Comparison of ENCODE assay signal across 1 cellular context in the genomic region with DNA sequence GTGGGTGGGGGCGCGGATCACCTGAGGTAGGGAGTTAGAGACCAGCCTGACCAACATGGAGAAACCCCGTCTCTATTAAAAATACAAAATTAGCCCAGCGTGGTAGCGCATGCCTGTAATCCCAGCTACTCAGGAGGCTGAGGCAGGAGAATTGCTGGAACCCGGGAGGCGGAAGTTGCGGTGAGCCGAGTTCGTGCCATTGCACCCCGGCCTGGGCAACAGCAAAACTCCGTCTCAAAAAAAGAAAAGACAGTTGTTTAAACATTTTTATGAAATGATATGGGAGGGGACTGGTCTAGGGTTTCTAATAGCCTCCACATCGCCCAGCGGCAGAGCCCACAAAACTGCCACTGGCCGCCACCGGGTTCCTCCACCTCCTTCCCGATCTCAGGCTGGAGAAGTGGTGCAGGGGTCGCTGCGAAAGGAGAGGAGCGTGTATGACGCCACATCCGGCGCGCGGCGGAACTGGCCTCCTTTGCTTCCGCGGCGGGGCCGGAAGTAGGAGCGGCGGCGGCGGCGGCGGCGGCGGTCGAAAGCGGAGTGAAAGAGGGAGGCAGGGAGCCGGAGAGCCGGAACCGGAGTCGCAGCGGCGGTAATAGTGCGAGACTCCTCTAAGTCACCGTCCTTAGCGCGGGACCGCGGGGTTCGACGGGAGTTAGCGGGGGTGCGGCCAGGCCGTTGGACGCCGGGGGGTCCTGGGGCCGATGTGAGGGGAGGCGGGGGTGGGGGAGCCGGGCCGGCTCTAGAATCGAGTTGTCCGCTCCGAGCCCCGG.
TF ChIP-seq lines count a peak whose summit lies in the region.

TSS of gene PPP4C (plus strand) at position 492 of the 773 bp plus-strand sequence. CDS start 384 bp downstream, outside the sequence.

TF ChIP-seq in HepG2, 621 proteins besides CTCF, POLR2A, EP300 and RAD21 (continued from another document and continues in another):
- TF ChIP-seq, protein P1, sequence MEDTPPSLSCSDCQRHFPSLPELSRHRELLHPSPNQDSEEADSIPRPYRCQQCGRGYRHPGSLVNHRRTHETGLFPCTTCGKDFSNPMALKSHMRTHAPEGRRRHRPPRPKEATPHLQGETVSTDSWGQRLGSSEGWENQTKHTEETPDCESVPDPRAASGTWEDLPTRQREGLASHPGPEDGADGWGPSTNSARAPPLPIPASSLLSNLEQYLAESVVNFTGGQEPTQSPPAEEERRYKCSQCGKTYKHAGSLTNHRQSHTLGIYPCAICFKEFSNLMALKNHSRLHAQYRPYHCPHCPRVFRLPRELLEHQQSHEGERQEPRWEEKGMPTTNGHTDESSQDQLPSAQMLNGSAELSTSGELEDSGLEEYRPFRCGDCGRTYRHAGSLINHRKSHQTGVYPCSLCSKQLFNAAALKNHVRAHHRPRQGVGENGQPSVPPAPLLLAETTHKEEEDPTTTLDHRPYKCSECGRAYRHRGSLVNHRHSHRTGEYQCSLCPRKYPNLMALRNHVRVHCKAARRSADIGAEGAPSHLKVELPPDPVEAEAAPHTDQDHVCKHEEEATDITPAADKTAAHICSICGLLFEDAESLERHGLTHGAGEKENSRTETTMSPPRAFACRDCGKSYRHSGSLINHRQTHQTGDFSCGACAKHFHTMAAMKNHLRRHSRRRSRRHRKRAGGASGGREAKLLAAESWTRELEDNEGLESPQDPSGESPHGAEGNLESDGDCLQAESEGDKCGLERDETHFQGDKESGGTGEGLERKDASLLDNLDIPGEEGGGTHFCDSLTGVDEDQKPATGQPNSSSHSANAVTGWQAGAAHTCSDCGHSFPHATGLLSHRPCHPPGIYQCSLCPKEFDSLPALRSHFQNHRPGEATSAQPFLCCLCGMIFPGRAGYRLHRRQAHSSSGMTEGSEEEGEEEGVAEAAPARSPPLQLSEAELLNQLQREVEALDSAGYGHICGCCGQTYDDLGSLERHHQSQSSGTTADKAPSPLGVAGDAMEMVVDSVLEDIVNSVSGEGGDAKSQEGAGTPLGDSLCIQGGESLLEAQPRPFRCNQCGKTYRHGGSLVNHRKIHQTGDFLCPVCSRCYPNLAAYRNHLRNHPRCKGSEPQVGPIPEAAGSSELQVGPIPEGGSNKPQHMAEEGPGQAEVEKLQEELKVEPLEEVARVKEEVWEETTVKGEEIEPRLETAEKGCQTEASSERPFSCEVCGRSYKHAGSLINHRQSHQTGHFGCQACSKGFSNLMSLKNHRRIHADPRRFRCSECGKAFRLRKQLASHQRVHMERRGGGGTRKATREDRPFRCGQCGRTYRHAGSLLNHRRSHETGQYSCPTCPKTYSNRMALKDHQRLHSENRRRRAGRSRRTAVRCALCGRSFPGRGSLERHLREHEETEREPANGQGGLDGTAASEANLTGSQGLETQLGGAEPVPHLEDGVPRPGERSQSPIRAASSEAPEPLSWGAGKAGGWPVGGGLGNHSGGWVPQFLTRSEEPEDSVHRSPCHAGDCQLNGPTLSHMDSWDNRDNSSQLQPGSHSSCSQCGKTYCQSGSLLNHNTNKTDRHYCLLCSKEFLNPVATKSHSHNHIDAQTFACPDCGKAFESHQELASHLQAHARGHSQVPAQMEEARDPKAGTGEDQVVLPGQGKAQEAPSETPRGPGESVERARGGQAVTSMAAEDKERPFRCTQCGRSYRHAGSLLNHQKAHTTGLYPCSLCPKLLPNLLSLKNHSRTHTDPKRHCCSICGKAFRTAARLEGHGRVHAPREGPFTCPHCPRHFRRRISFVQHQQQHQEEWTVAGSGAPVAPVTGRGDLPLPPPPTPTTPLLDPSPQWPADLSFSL (CRISPR knock-in tag; IDR thresholded peaks at IDR 0.05): 0 out of 2 replicates have a peak, but pooled peaks have one; percentile 26
- no peak for TF ChIP-seq NPAS2 (CRISPR knock-in tag; IDR thresholded peaks at IDR 0.05; ENCODE audit: borderline replicate concordance)
- TF ChIP-seq THAP11 (CRISPR knock-in tag; IDR thresholded peaks at IDR 0.05): peak; percentile 93
- TF ChIP-seq ZNF883 (CRISPR knock-in tag; IDR thresholded peaks at IDR 0.05; ENCODE audit: not compliant biosample characterization): no peak
- TF ChIP-seq TBX3 (IDR thresholded peaks at IDR 0.05; ENCODE audit: borderline replicate concordance): no peak
- TF ChIP-seq, protein P2, sequence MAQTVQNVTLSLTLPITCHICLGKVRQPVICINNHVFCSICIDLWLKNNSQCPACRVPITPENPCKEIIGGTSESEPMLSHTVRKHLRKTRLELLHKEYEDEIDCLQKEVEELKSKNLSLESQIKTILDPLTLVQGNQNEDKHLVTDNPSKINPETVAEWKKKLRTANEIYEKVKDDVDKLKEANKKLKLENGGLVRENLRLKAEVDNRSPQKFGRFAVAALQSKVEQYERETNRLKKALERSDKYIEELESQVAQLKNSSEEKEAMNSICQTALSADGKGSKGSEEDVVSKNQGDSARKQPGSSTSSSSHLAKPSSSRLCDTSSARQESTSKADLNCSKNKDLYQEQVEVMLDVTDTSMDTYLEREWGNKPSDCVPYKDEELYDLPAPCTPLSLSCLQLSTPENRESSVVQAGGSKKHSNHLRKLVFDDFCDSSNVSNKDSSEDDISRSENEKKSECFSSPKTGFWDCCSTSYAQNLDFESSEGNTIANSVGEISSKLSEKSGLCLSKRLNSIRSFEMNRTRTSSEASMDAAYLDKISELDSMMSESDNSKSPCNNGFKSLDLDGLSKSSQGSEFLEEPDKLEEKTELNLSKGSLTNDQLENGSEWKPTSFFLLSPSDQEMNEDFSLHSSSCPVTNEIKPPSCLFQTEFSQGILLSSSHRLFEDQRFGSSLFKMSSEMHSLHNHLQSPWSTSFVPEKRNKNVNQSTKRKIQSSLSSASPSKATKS (CRISPR knock-in tag; IDR thresholded peaks at IDR 0.05): no peak
- TF ChIP-seq RARG (CRISPR knock-in tag; IDR thresholded peaks at IDR 0.05; ENCODE audit: low read depth): no peak
- TF ChIP-seq HINFP (CRISPR knock-in tag; IDR thresholded peaks at IDR 0.05; ENCODE audit: low read depth): no peak
- no peak for TF ChIP-seq ZNF335 (CRISPR knock-in tag; IDR thresholded peaks at IDR 0.05)
- TF ChIP-seq ZNF644 (CRISPR knock-in tag; IDR thresholded peaks at IDR 0.05; ENCODE audit: low read depth): no peak
- no peak; the same call in 1 of the 2 replicates for TF ChIP-seq ZNF296 (CRISPR knock-in tag; conservative IDR thresholded peaks at IDR 0.05)
- TF ChIP-seq ASH2L (IDR thresholded peaks at IDR 0.05; ENCODE audit: insufficient read length, low read depth, low read length): peak; percentile 86
- no peak for TF ChIP-seq ZNF879 (CRISPR knock-in tag; IDR thresholded peaks at IDR 0.05)
- TF ChIP-seq MXD4 (CRISPR knock-in tag; IDR thresholded peaks at IDR 0.05): no peak
- no peak for TF ChIP-seq ZNF256 (CRISPR knock-in tag; conservative IDR thresholded peaks at IDR 0.05)
- 0 out of 2 replicates have a peak, but pooled peaks have one; percentile 27 for TF ChIP-seq KLF12 (CRISPR knock-in tag; IDR thresholded peaks at IDR 0.05; ENCODE audit: borderline replicate concordance)
- TF ChIP-seq DPF2 (CRISPR knock-in tag; IDR thresholded peaks at IDR 0.05; ENCODE audit: borderline replicate concordance, low read depth): 0 out of 2 replicates have a peak, but pooled peaks have one; percentile 10
- TF ChIP-seq HCFC1 (IDR thresholded peaks at IDR 0.05; ENCODE audit: low read depth, low read length): no peak; the same call in 1 of the 2 replicates
- TF ChIP-seq SUZ12 (IDR thresholded peaks at IDR 0.05; ENCODE audit: low read depth, low read length): no peak
- 0 out of 2 replicates have a peak, but pooled peaks have one; percentile 61 for TF ChIP-seq ZNF20 (CRISPR knock-in tag; IDR thresholded peaks at IDR 0.05)
- no peak for TF ChIP-seq ZNF768 (CRISPR knock-in tag; IDR thresholded peaks at IDR 0.05)
- TF ChIP-seq ZNF24 (IDR thresholded peaks at IDR 0.05): no peak
- TF ChIP-seq SOX6 (IDR thresholded peaks at IDR 0.05): no peak
- no peak for TF ChIP-seq SOX6 (CRISPR knock-in tag; IDR thresholded peaks at IDR 0.05)
- TF ChIP-seq, protein P3, sequence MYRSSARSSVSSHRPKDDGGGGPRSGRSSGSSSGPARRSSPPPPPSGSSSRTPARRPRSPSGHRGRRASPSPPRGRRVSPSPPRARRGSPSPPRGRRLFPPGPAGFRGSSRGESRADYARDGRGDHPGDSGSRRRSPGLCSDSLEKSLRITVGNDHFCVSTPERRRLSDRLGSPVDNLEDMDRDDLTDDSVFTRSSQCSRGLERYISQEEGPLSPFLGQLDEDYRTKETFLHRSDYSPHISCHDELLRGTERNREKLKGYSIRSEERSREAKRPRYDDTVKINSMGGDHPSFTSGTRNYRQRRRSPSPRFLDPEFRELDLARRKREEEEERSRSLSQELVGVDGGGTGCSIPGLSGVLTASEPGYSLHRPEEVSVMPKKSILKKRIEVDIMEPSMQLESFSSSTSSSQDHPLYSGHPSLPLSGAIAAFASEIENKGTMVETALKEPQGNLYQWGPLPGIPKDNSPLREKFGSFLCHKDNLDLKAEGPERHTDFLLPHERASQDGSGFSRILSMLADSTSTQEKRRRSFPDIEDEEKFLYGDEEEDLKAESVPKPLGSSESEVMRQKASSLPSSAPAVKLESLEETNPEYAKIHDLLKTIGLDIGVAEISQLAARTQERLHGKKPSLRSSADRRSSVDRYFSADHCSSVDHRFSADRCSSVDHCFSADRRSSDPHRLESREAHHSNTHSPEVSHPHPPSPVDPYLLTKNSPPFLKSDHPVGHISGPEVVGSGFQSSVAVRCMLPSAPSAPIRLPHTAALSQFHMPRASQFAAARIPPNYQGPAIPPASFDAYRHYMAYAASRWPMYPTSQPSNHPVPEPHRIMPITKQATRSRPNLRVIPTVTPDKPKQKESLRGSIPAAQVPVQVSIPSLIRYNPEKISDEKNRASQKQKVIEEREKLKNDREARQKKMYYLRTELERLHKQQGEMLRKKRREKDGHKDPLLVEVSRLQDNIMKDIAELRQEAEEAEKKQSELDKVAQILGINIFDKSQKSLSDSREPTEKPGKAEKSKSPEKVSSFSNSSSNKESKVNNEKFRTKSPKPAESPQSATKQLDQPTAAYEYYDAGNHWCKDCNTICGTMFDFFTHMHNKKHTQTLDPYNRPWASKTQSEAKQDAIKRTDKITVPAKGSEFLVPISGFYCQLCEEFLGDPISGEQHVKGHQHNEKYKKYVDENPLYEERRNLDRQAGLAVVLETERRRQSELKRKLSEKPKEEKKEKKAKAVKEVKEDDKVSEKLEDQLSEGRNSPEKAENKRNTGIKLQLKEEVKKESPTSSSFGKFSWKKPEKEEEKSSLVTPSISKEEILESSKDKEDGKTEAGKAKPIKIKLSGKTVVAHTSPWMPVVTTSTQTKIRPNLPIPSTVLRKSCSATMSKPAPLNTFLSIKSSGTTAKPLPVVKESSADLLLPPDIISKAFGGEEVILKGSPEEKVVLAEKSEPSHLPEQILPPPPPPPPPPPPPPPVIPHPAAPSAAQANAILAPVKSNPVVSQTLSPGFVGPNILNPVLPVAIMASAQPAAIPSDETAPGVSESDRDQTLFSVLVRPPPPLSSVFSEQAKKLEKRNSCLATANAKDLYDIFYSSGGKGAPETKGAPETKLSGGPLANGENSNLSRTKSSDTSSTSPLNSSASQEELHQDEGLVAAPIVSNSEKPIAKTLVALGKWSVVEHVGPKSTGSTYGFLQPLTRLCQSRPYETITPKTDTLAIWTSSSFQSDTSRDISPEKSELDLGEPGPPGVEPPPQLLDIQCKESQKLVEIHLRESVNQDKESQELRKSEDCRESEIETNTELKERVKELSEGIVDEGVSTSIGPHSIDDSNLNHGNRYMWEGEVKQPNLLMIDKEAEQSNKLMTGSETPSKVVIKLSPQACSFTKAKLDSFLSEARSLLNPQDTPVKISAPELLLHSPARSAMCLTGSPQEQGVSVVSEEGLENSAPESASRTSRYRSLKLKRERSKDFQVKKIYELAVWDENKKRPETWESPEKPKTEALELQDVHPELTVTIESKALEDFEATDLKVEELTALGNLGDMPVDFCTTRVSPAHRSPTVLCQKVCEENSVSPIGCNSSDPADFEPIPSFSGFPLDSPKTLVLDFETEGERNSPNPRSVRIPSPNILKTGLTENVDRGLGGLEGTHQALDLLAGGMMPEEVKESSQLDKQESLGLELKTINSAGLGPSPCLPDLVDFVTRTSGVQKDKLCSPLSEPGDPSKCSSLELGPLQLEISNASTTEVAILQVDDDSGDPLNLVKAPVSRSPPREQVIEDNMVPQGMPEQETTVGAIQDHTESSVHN (CRISPR knock-in tag; IDR thresholded peaks at IDR 0.05): no peak
- TF ChIP-seq HNRNPUL1 (IDR thresholded peaks at IDR 0.05; ENCODE audit: low read depth, low read length): no peak
- TF ChIP-seq SMAD1 (CRISPR knock-in tag; IDR thresholded peaks at IDR 0.05; ENCODE audit: borderline replicate concordance, low read depth): no peak
- TF ChIP-seq POGZ (CRISPR knock-in tag; IDR thresholded peaks at IDR 0.05): no peak
- TF ChIP-seq IKZF4 (CRISPR knock-in tag; IDR thresholded peaks at IDR 0.05; ENCODE audit: borderline replicate concordance, low read depth, not compliant biosample characterization): no peak
- TF ChIP-seq RELA (CRISPR knock-in tag; IDR thresholded peaks at IDR 0.05): no peak
- no peak for TF ChIP-seq ZBTB44 (CRISPR knock-in tag; IDR thresholded peaks at IDR 0.05)
- TF ChIP-seq MTF2 (CRISPR knock-in tag; IDR thresholded peaks at IDR 0.05; ENCODE audit: borderline replicate concordance): no peak
- no peak for TF ChIP-seq FUBP1 (CRISPR knock-in tag; IDR thresholded peaks at IDR 0.05; ENCODE audit: borderline replicate concordance)
